In genomic region chr18:62027914-62028520, GRCh38 we compare ENCODE assay signal across 1 cellular context.
TF ChIP-seq lines count a peak whose summit lies in the region.

No MANE protein-coding gene starts in this region.

TF ChIP-seq in IMR-90, 13 proteins besides CTCF, POLR2A, EP300 and RAD21:
- TF ChIP-seq CEBPB (IDR thresholded peaks at IDR 0.05; ENCODE audit: low read depth, low read length) (no peak), RCOR1 (IDR thresholded peaks at IDR 0.05; ENCODE audit: insufficient replicate concordance, low read length) (no peak), BHLHE40 (IDR thresholded peaks at IDR 0.05; ENCODE audit: low read depth, low read length) (no peak), MAFK (IDR thresholded peaks at IDR 0.05; ENCODE audit: low read depth, low read length) (no peak), MXI1 (IDR thresholded peaks at IDR 0.05; ENCODE audit: borderline replicate concordance, low read depth, low read length) (no peak), MAZ (IDR thresholded peaks at IDR 0.05; ENCODE audit: borderline replicate concordance, low read depth, low read length) (no peak), FOS (IDR thresholded peaks at IDR 0.05; ENCODE audit: low read depth, low read length) (no peak), USF2 (IDR thresholded peaks at IDR 0.05; ENCODE audit: low read depth, low read length) (no peak), CHD1 (IDR thresholded peaks at IDR 0.05; ENCODE audit: low read depth, low read length) (no peak), ELK1 (IDR thresholded peaks at IDR 0.05; ENCODE audit: borderline replicate concordance, low read depth, low read length) (no peak), SMC3 (IDR thresholded peaks at IDR 0.05; ENCODE audit: low read depth, low read length) (no peak), NFE2L2 (IDR thresholded peaks at IDR 0.05; ENCODE audit: low read depth, low read length) (no peak), RFX5 (IDR thresholded peaks at IDR 0.05; ENCODE audit: low read depth, low read length) (no peak)
